ENCODE assay signal across 24 cellular contexts in the genomic region with DNA sequence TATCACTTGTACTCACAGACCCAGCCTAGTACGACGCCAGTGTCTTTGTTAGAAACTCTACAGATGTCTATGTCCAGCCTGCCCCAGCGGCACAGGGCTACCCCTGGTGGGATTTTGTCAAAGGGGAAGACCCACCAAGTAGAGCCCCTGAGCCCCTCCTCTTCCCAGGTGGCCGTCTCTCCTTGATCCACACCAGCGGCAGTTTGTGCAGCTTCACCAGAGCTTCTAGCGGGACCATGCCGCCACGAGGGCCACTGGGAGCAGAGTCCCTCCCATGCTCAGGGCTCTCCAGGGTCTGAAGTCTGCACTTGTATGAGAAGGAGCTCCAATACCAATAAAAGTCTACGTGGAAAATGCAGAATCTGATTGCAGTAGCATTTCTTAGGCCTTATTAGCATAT.
"Had no signal": no experiment of that assay in that cellular context is flagged by ENCODE, and none has a peak within 500 bp of the region (broad histone marks: within the 10 kb centered on the region; RNA-seq: fewer than 3 reads in every experiment).

No MANE protein-coding gene starts in this region.

- FAIRE-seq: endothelial cell of umbilical vein had no signal

- H3K27me3 ChIP-seq: foreskin keratinocyte, hepatocyte, neutrophil, spleen, testis, transverse colon had no signal

- H3K36me3 ChIP-seq: neutrophil, spleen, transverse colon had no signal

- H3K27ac ChIP-seq: coronary artery, foreskin keratinocyte, hepatocyte, neutrophil, psoas muscle, spleen, testis, transverse colon had no signal

- H3K4me3 ChIP-seq: coronary artery, hepatocyte, psoas muscle, spleen, testis, transverse colon had no signal

- H3K4me2 ChIP-seq: hepatocyte had no signal

- H3K4me3 Mint-ChIP-seq: endodermal cell; nephron progenitor cell; stimulated activated naive B cell treated with anti-CD40 and anti-IgM and Interleukin-4, amounts not matched to agents 10 μg/mL and 1 μg/mL and 100 μg/mL, for 72 hours; stimulated activated naive CD8-positive, alpha-beta T cell treated with anti-CD3 and anti-CD28 coated beads, Interleukin-15, amount 100 ng/mL, for 72 hours had no signal

- ATAC-seq: foreskin keratinocyte; left colon; psoas muscle; sciatic nerve; stimulated activated naive B cell treated with anti-CD40 and anti-IgM and Interleukin-4, amounts not matched to agents 10 μg/mL and 1 μg/mL and 100 μg/mL, for 72 hours; stimulated activated naive CD8-positive, alpha-beta T cell treated with anti-CD3 and anti-CD28 coated beads, Interleukin-15, amount 100 ng/mL, for 72 hours had no signal

- H3K9me3 ChIP-seq: neutrophil, psoas muscle, spleen, testis, transverse colon had no signal

- H2AFZ ChIP-seq: hepatocyte had no signal

- H3K27ac Mint-ChIP-seq: endodermal cell; stimulated activated naive B cell treated with anti-CD40 and anti-IgM and Interleukin-4, amounts not matched to agents 10 μg/mL and 1 μg/mL and 100 μg/mL, for 72 hours; stimulated activated naive CD8-positive, alpha-beta T cell treated with anti-CD3 and anti-CD28 coated beads, Interleukin-15, amount 100 ng/mL, for 72 hours had no signal

- H3K27me3 Mint-ChIP-seq: naive B cell; stimulated activated naive B cell treated with anti-CD40 and anti-IgM and Interleukin-4, amounts not matched to agents 10 μg/mL and 1 μg/mL and 100 μg/mL, for 72 hours; stimulated activated naive CD8-positive, alpha-beta T cell treated with anti-CD3 and anti-CD28 coated beads, Interleukin-15, amount 100 ng/mL, for 72 hours had no signal

- DNase-seq: effector CD4-positive, alpha-beta T cell; endodermal cell; erythroblast; foreskin keratinocyte; head of caudate nucleus; left colon; mesendoderm; naive B cell; nephron progenitor cell; psoas muscle; retina; spleen; stimulated activated CD4-positive, alpha-beta T cell treated with anti-CD3 and anti-CD28 coated beads, Interleukin-15, amount 100 ng/mL, for 24 hours; stimulated activated CD4-positive, alpha-beta T cell treated with anti-CD3 and anti-CD28 coated beads, Interleukin-1b, Interleukin-23, amount 100 ng/mL, for 48 hours; stimulated activated CD4-positive, alpha-beta T cell treated with anti-CD3 and anti-CD28 coated beads, Interleukin-4, amount 100 ng/mL, for 24 hours; stimulated activated naive B cell treated with anti-CD40 and anti-IgM and Interleukin-4, amounts not matched to agents 10 μg/mL and 1 μg/mL and 100 μg/mL, for 72 hours; stimulated activated naive CD8-positive, alpha-beta T cell treated with anti-CD3 and anti-CD28 coated beads, Interleukin-15, amount 100 ng/mL, for 72 hours; testis; transverse colon had no signal

- H3K4me1 ChIP-seq: foreskin keratinocyte, testis had no signal
